11 cellular contexts compared by ENCODE assay signal in genomic region chr1:182677393-182678098, GRCh38. TPM values are rescaled to one million over a fixed set of nuclear protein-coding genes. Genes with fewer than 3 reads are reported as not detected.
A peak's percentile ranks its signal among the peaks of the same experiment; 100 is the strongest.
DNase-seq lines count a peak whose midpoint lies in the region; ATAC-seq and TF ChIP-seq lines count a peak whose summit lies in the region.
"Had no signal": no experiment of that assay in that cellular context is flagged by ENCODE, and none has a peak within 500 bp of the region (broad histone marks: within the 10 kb centered on the region; RNA-seq: fewer than 3 reads in every experiment).

No MANE protein-coding gene starts in this region.

- DNase-seq in SKM-1 treated with dmso at 0.1 percent for 144 hours (lab: John Stamatoyannopoulos, UW; ENCODE audit: unreplicated experiment) (peak; percentile 49), transverse colon (no peak), HK-2 (ENCODE audit: unreplicated experiment) (no peak), omental fat pad (ENCODE audit: low spot score) (no peak)
- no peak for DNase-seq in stimulated activated effector memory CD8-positive, alpha-beta T cell treated with anti-CD3 and anti-CD28 coated beads, Interleukin-12 subunit alpha, Interleukin-12 subunit beta, amount 100 ng/mL, for 72 hours (ENCODE audit: low spot score in 2 of 2)
- DNase-seq: DMS53, NCI-H2171 had no signal

- no peaks in the 10 kb centered on the region for H3K9me3 Mint-ChIP-seq in stimulated activated effector memory CD8-positive, alpha-beta T cell treated with anti-CD3 and anti-CD28 coated beads, Interleukin-12 subunit alpha, Interleukin-12 subunit beta, amount 100 ng/mL, for 72 hours

- H3K27ac ChIP-seq in transverse colon, result no peak overlapping the region
- H3K27ac ChIP-seq: HL-60 had no signal

- no peak for TF ChIP-seq CTCF in transverse colon (IDR thresholded peaks at IDR 0.05)
- no peak for TF ChIP-seq CTCF in omental fat pad (IDR thresholded peaks at IDR 0.05)

- peaks cover 0 to 8% (median 0%) of the 10 kb centered on the region in 4 donors for H3K4me1 ChIP-seq in transverse colon

- H3K36me3 ChIP-seq in transverse colon, result no peaks in the 10 kb centered on the region

- intact Hi-C loops in transverse colon (cut with DNase I; ENCODE audit: low total_unique reads), result loop anchor here (10.0 kb wide), 1 partner anchor 87 kb away; no protein-coding TSS in a partner anchor

- H3K4me3 Mint-ChIP-seq in stimulated activated effector memory CD8-positive, alpha-beta T cell treated with anti-CD3 and anti-CD28 coated beads, Interleukin-12 subunit alpha, Interleukin-12 subunit beta, amount 100 ng/mL, for 72 hours, result no peak overlapping the region

- TF ChIP-seq POLR2A in transverse colon (IDR thresholded peaks at IDR 0.05), result no peak

- no peak overlapping the region for H3K27ac Mint-ChIP-seq in stimulated activated effector memory CD8-positive, alpha-beta T cell treated with anti-CD3 and anti-CD28 coated beads, Interleukin-12 subunit alpha, Interleukin-12 subunit beta, amount 100 ng/mL, for 72 hours

- 71 to 75% methylated on average over 5 of the region's 5 CpGs for WGBS in transverse colon (ENCODE audit: low coverage in 1 of 2), 2 donors

- in situ Hi-C loops in transverse colon (cut with MboI; ENCODE audit: low pct_ligation_motif_present in 1 of 4, low pct_unique_long_range_greater_than_20kb in 1 of 4, low sequenced_read_pairs in 3 of 4), result no loop called here

- H3K4me1 Mint-ChIP-seq in stimulated activated effector memory CD8-positive, alpha-beta T cell treated with anti-CD3 and anti-CD28 coated beads, Interleukin-12 subunit alpha, Interleukin-12 subunit beta, amount 100 ng/mL, for 72 hours, result peaks cover 30% of the 10 kb centered on the region

- no peak overlapping the region for H3K4me3 ChIP-seq in transverse colon

- ATAC-seq in GM18519 (IDR thresholded peaks at IDR 0.05; ENCODE audit: low FRiP score, unreplicated experiment) (peak; percentile 88), GM21390 (IDR thresholded peaks at IDR 0.05; ENCODE audit: unreplicated experiment) (peak; percentile 93), HG03097 (IDR thresholded peaks at IDR 0.05; ENCODE audit: low FRiP score, unreplicated experiment) (peak; percentile 75), omental fat pad (ENCODE audit: low FRiP score) (no peak)
- no peak for ATAC-seq in stimulated activated effector memory CD8-positive, alpha-beta T cell treated with anti-CD3 and anti-CD28 coated beads, Interleukin-12 subunit alpha, Interleukin-12 subunit beta, amount 100 ng/mL, for 72 hours

- no peaks in the 10 kb centered on the region for H3K27me3 ChIP-seq in transverse colon

- no peaks in the 10 kb centered on the region for H3K36me3 Mint-ChIP-seq in stimulated activated effector memory CD8-positive, alpha-beta T cell treated with anti-CD3 and anti-CD28 coated beads, Interleukin-12 subunit alpha, Interleukin-12 subunit beta, amount 100 ng/mL, for 72 hours

- no peaks in the 10 kb centered on the region for H3K9me3 ChIP-seq in transverse colon

- TF ChIP-seq EP300 in transverse colon (IDR thresholded peaks at IDR 0.05; ENCODE audit: low read depth), result no peak

RNA-seq across cellular contexts. Expression of gene RGS8, which starts 6.8 kb away (rescaled TPM):
- 1 to 10 TPM in 1 of 4 donors, not detected in 3; 2.2 TPM for total RNA-seq in transverse colon
- total RNA-seq in omental fat pad, result under 1 TPM in 3 of 4 donors, not detected in 1; 0.06 to 0.84 (median 0.12) TPM

Comparison
In these comparisons a context has a peak if more than half of its experiments do, and no peak if none do; other contexts are left out.
1. ATAC-seq: peak in GM18519 (single experiment), GM21390 (single experiment) and HG03097 (single experiment); none in omental fat pad (single experiment) and stimulated activated effector memory CD8-positive, alpha-beta T cell treated with anti-CD3 and anti-CD28 coated beads, Interleukin-12 subunit alpha, Interleukin-12 subunit beta, amount 100 ng/mL, for 72 hours (single experiment).